9 cellular contexts compared by ENCODE assay signal in genomic region chr19:19597809-19598306, GRCh38. TPM values are rescaled to one million over a fixed set of nuclear protein-coding genes. Genes with fewer than 3 reads are reported as not detected.
DNase-seq lines count a peak whose midpoint lies in the region; ATAC-seq and TF ChIP-seq lines count a peak whose summit lies in the region.
"Had no signal": no experiment of that assay in that cellular context is flagged by ENCODE, and none has a peak within 500 bp of the region (broad histone marks: within the 10 kb centered on the region; RNA-seq: fewer than 3 reads in every experiment).

No MANE protein-coding gene starts in this region.

- no peak for TF ChIP-seq RAD21 in SK-N-SH (IDR thresholded peaks at IDR 0.05; ENCODE audit: low read length)

- POLR2A ChIA-PET in SK-N-SH (lab: Yijun Ruan, JAX) = no interaction called here

- DNase-seq in activated CD4-positive, alpha-beta T cell treated with anti-CD3 and anti-CD28 coated beads, Interleukin-2, amount 50 U/mL, for 4 hours = peak; percentile 25 to 40
- DNase-seq in spleen (no peak), heart right ventricle (no peak), SK-N-SH (no peak), COR-L47 (lab: John Stamatoyannopoulos, UW) (no peak), HuH-7.5 (ENCODE audit: low spot score) (no peak)

- no peak overlapping the region for H2AFZ ChIP-seq in SK-N-SH (ENCODE audit: low read depth)

- H3K9me3 ChIP-seq in spleen = no peaks in the 10 kb centered on the region
- H3K9me3 ChIP-seq in heart right ventricle = no peaks in the 10 kb centered on the region
- no peaks in the 10 kb centered on the region for H3K9me3 ChIP-seq in SK-N-SH

- WGBS in spleen, 5 donors = 48 to 61% (median 55%) methylated on average over 8 of the region's 8 CpGs
- WGBS in heart right ventricle, 2 donors = 49 to 54% methylated on average over 8 of the region's 8 CpGs
- WGBS in SK-N-SH (ENCODE audit: low lambda C conversion rate) = 88% methylated on average over 8 of the region's 8 CpGs

- H3K4me1 ChIP-seq in spleen = peaks cover 0 to 49% (median 13%) of the 10 kb centered on the region in 6 donors
- peaks cover 0 to 16% (median 0%) of the 10 kb centered on the region in 9 donors for H3K4me1 ChIP-seq in heart right ventricle
- peaks cover 0 to 8% of the 10 kb centered on the region in 2 experiments; a peak in 1 of 4 replicates for H3K4me1 ChIP-seq in SK-N-SH (ENCODE audit: control insufficient read depth in 1 of 2, insufficient read depth in 2 of 2, low read depth in 1 of 2, low read length in 1 of 2)

- no peaks in the 10 kb centered on the region for H3K79me2 ChIP-seq in SK-N-SH (ENCODE audit: insufficient read depth)

- in situ Hi-C loops in GM18951 (cut with MboI; ENCODE audit: low sequenced_read_pairs, unreplicated experiment) = no loop called here

- no peak overlapping the region for H3K4me3 ChIP-seq in spleen
- no peak overlapping the region for H3K4me3 ChIP-seq in heart right ventricle
- no peak overlapping the region for H3K4me3 ChIP-seq in SK-N-SH (ENCODE audit: low read depth in 2 of 2, low read length in 1 of 2)

- peak; percentile 12 for TF ChIP-seq POLR2A in GM18951 (IDR thresholded peaks at IDR 0.05; ENCODE audit: extremely low read depth, insufficient read depth, insufficient read length)
- TF ChIP-seq POLR2A in spleen (IDR thresholded peaks at IDR 0.05) = peak in 1 of 3 donors; percentile 23

- H3K36me3 ChIP-seq in spleen (no peaks in the 10 kb centered on the region), heart right ventricle (no peaks in the 10 kb centered on the region), SK-N-SH (replicated peaks in 1 of 2; ENCODE audit: control insufficient read depth in 1 of 2, insufficient read depth in 2 of 2, low read length in 1 of 2) (no peaks in the 10 kb centered on the region)

- peak; percentile 64 for ATAC-seq in HG03103 (IDR thresholded peaks at IDR 0.05; ENCODE audit: low read depth, unreplicated experiment)
- ATAC-seq in heart right ventricle = no peak

- H3K9ac ChIP-seq in SK-N-SH = no peak overlapping the region

- peaks cover 3% of the 10 kb centered on the region for H3F3A ChIP-seq in SK-N-SH (replicated peaks; ENCODE audit: insufficient read depth)

- intact Hi-C loops in spleen (cut with DNase I; ENCODE audit: low total_unique reads) (no loop called here), heart right ventricle (cut with DNase I) (no loop called here)

- no peaks in the 10 kb centered on the region for H4K20me1 ChIP-seq in SK-N-SH (ENCODE audit: insufficient read depth)

- H3K27me3 ChIP-seq in spleen (replicated peaks in 1 of 7) = no peaks in the 10 kb centered on the region
- peaks cover 0 to 9% (median 0%) of the 10 kb centered on the region in 7 donors for H3K27me3 ChIP-seq in heart right ventricle
- H3K27me3 ChIP-seq in SK-N-SH (ENCODE audit: insufficient read depth) = no peaks in the 10 kb centered on the region

- TF ChIP-seq CTCF in spleen (IDR thresholded peaks at IDR 0.05 in 8 of 11, conservative IDR thresholded peaks at IDR 0.05 in 3 of 11) (no peak), heart right ventricle (IDR thresholded peaks at IDR 0.05) (no peak), SK-N-SH (IDR thresholded peaks at IDR 0.05) (no peak)

- CTCF ChIA-PET in SK-N-SH (lab: Yijun Ruan, JAX) = interaction anchor here (1.9 kb wide), 1 partner anchor 43 kb away, joined by 5 read pairs; no protein-coding TSS in a partner anchor

- TF ChIP-seq EP300 in SK-N-SH (IDR thresholded peaks at IDR 0.05; ENCODE audit: borderline replicate concordance in 1 of 2, low read depth in 1 of 2, low read length in 1 of 2) = no peak

- no peaks in the 10 kb centered on the region for H3K9me2 ChIP-seq in SK-N-SH

- H3K27ac ChIP-seq in spleen = peak overlapping the region; percentile 68 to 91 (median 80)
- peak overlapping the region in 1 of 10 donors; percentile 81 for H3K27ac ChIP-seq in heart right ventricle
- no peak overlapping the region for H3K27ac ChIP-seq in SK-N-SH (ENCODE audit: low read depth in 2 of 2, low read length in 1 of 2)

- H3K4me2 ChIP-seq in SK-N-SH = no peak overlapping the region

TF ChIP-seq in SK-N-SH, 30 proteins besides CTCF, POLR2A, EP300 and RAD21:
- TF ChIP-seq USF2 (IDR thresholded peaks at IDR 0.05; ENCODE audit: borderline replicate concordance, low read depth, low read length) (no peak), TEAD4 (IDR thresholded peaks at IDR 0.05; ENCODE audit: borderline replicate concordance, insufficient read depth) (no peak), EZH2phosphoT487 (IDR thresholded peaks at IDR 0.05; ENCODE audit: borderline replicate concordance, low read depth) (no peak), IRF3 (IDR thresholded peaks at IDR 0.05; ENCODE audit: low read depth, low read length) (no peak), MAX (IDR thresholded peaks at IDR 0.05; ENCODE audit: low read depth) (no peak), MEF2A (IDR thresholded peaks at IDR 0.05; ENCODE audit: borderline replicate concordance, low read depth) (no peak)
TF ChIP-seq in SK-N-SH: peak in this region for 0.

RNA-seq across cellular contexts. Expression of gene PBX4, which starts 20.6 kb away (rescaled TPM):
- 10 to 100 TPM in 2 of 7 donors, 1 to 10 TPM in 5; 5.3 to 12.5 (median 9.3) TPM for total RNA-seq in spleen
- polyA plus RNA-seq in spleen = 10 to 100 TPM in 2 of 3 donors, 1 to 10 TPM in 1; 4.4 to 17.8 (median 15.0) TPM
- 1 to 10 TPM in 1 of 10 donors, under 1 TPM in 2, not detected in 7; 0.25 to 1.2 (median 0.36) TPM for total RNA-seq in heart right ventricle
- under 1 TPM; 0.06 to 0.51 TPM for polyA plus RNA-seq in heart right ventricle
- polyA plus RNA-seq in SK-N-SH (2012; rRNA removed) = 5.1 and 6.4 TPM in 2 replicates
- polyA plus RNA-seq in SK-N-SH (2012; cell fraction: cytosol; rRNA removed) = 1.7 and 2.7 TPM in 2 replicates
- 22.9 and 27.6 TPM in 2 replicates for polyA plus RNA-seq in SK-N-SH (2012; cell fraction: nucleus; rRNA removed)

RNA-seq across cellular contexts. Expression of gene LPAR2, which starts 30.2 kb away (rescaled TPM):
- total RNA-seq in spleen (10 to 100 TPM; 23.7 to 62.8 (median 41.1) TPM), heart right ventricle (1 to 10 TPM in 3 of 10 donors, under 1 TPM in 6, not detected in 1; 0.25 to 1.9 (median 0.94) TPM)
- polyA plus RNA-seq in spleen (10 to 100 TPM; 12.4 to 44.1 (median 41.9) TPM), heart right ventricle (1 to 10 TPM in 1 of 2 donors, under 1 TPM in 1; 0.52 to 1.2 TPM), SK-N-SH (2012; rRNA removed) (4.3 and 4.5 TPM in 2 replicates)
- 1.1 and 1.7 TPM in 2 replicates for polyA plus RNA-seq in SK-N-SH (2012; cell fraction: cytosol; rRNA removed)
- polyA plus RNA-seq in SK-N-SH (2012; cell fraction: nucleus; rRNA removed) = 33.9 and 35.0 TPM in 2 replicates

RNA-seq across cellular contexts. Expression of gene GMIP, which starts 45.6 kb away (rescaled TPM):
- 100 to 1,000 TPM in 2 of 7 donors, 10 to 100 TPM in 5; 59.9 to 141 (median 96.9) TPM for total RNA-seq in spleen
- 10 to 100 TPM; 26.7 to 60.5 (median 31.9) TPM for polyA plus RNA-seq in spleen
- 10 to 100 TPM in 1 of 10 donors, 1 to 10 TPM in 9; 1.4 to 11.8 (median 2.4) TPM for total RNA-seq in heart right ventricle
- 1 to 10 TPM; 1.6 to 2.5 TPM for polyA plus RNA-seq in heart right ventricle
- 5.3 and 6.3 TPM in 2 replicates for polyA plus RNA-seq in SK-N-SH (2012; rRNA removed)
- 2.4 and 3.9 TPM in 2 replicates for polyA plus RNA-seq in SK-N-SH (2012; cell fraction: cytosol; rRNA removed)
- polyA plus RNA-seq in SK-N-SH (2012; cell fraction: nucleus; rRNA removed) = 40.0 and 43.5 TPM in 2 replicates

RNA-seq across cellular contexts. Expression of gene CILP2, which starts 59.8 kb away (rescaled TPM):
- 1 to 10 TPM in 1 of 7 donors, under 1 TPM in 5, not detected in 1; 0.36 to 1.3 (median 0.61) TPM for total RNA-seq in spleen
- polyA plus RNA-seq in spleen = under 1 TPM; 0.15 to 0.38 (median 0.35) TPM
- total RNA-seq in heart right ventricle = under 1 TPM in 8 of 10 donors, not detected in 2; 0.09 to 0.61 (median 0.23) TPM
- under 1 TPM; 0.07 to 0.23 TPM for polyA plus RNA-seq in heart right ventricle
- polyA plus RNA-seq in SK-N-SH (2012; rRNA removed) = 0.96 and 1.9 TPM in 2 replicates
- 0.54 and 0.87 TPM in 2 replicates for polyA plus RNA-seq in SK-N-SH (2012; cell fraction: cytosol; rRNA removed)
- 3.1 and 3.9 TPM in 2 replicates for polyA plus RNA-seq in SK-N-SH (2012; cell fraction: nucleus; rRNA removed)
- total RNA-seq: pulmonary artery endothelial cell had no signal

Comparison
In these comparisons a context has a peak if more than half of its experiments do, and no peak if none do; other contexts are left out.
1. DNase-seq: peak in activated CD4-positive, alpha-beta T cell treated with anti-CD3 and anti-CD28 coated beads, Interleukin-2, amount 50 U/mL, for 4 hours (2 of 2); none in spleen (single experiment), heart right ventricle (0 of 2), SK-N-SH (single experiment), COR-L47 (single experiment) and HuH-7.5 (single experiment).
2. H3K27ac ChIP-seq: peak in spleen (8 of 8); none in SK-N-SH (0 of 2).